In genomic region chr4:53764761-53765490, GRCh38 we compare ENCODE assay signal across 19 cellular contexts.
A peak's percentile ranks its signal among the peaks of the same experiment; 100 is the strongest.
DNase-seq lines count a peak whose midpoint lies in the region; ATAC-seq, FAIRE-seq and TF ChIP-seq lines count a peak whose summit lies in the region.
"Had no signal": no experiment of that assay in that cellular context is flagged by ENCODE, and none has a peak within 500 bp of the region (broad histone marks: within the 10 kb centered on the region; RNA-seq: fewer than 3 reads in every experiment).

No MANE protein-coding gene starts in this region.

- H3K9me3 Mint-ChIP-seq in GM23338 = peaks cover 3% of the 10 kb centered on the region; the same call in 1 of the 3 replicates
- H3K9me3 Mint-ChIP-seq in mesothelial cell of epicardium = peaks cover 16% of the 10 kb centered on the region
- peaks cover 6% of the 10 kb centered on the region for H3K9me3 Mint-ChIP-seq in type B pancreatic cell

- H3K4me1 Mint-ChIP-seq in GM23338 = no peaks in the 10 kb centered on the region
- peaks cover 41% of the 10 kb centered on the region for H3K4me1 Mint-ChIP-seq in mesothelial cell of epicardium
- peaks cover 31% of the 10 kb centered on the region for H3K4me1 Mint-ChIP-seq in type B pancreatic cell (ENCODE audit: unreplicated experiment)
- H3K4me1 Mint-ChIP-seq: activated naive CD4-positive, alpha-beta T cell treated with anti-CD3 and anti-CD28 coated beads, Interleukin-2, amount 50 U/mL, for 24 hours had no signal

- DNase-seq in GM23338 (ENCODE audit: low spot score) (no peak), choroid plexus epithelial cell (ENCODE audit: low read depth) (peak; percentile 34), mesothelial cell of epicardium (ENCODE audit: low spot score in 2 of 2, unreplicated experiment in 2 of 2) (no peak), type B pancreatic cell (ENCODE audit: extremely low spot score, unreplicated experiment) (no peak), NCI-H524 (lab: John Stamatoyannopoulos, UW) (no peak), GM12892 (ENCODE audit: insufficient read length) (no peak)
- DNase-seq: islet precursor cell; Karpas-422; mesendoderm; NCI-H1105 treated with DMSO at 0.1 percent for 48 hours; NCI-H2171 treated with DMSO at 0.1 percent for 48 hours; Peyer's patch; stimulated activated CD4-positive, alpha-beta T cell treated with anti-CD3 and anti-CD28 coated beads, Interleukin-2, amount 100 ng/mL, for 24 hours had no signal

- ATAC-seq in GM23338 = no peak
- ATAC-seq in HG03520 (IDR thresholded peaks at IDR 0.05; ENCODE audit: unreplicated experiment) = no peak
- ATAC-seq: esophagus mucosa had no signal

- H4K20me1 ChIP-seq in GM23338 (replicated peaks; ENCODE audit: insufficient read depth) = no peaks in the 10 kb centered on the region

- no peaks in the 10 kb centered on the region for H3K4me1 ChIP-seq in GM23338 (ENCODE audit: insufficient read depth)
- H3K4me1 ChIP-seq: breast epithelium, Peyer's patch, right lobe of liver had no signal

- peak overlapping the region; percentile 29; the same call in 1 of the 2 replicates for H2AFZ ChIP-seq in GM23338

- H3K4me3 Mint-ChIP-seq in GM23338 = no peak overlapping the region
- no peak overlapping the region for H3K4me3 Mint-ChIP-seq in mesothelial cell of epicardium
- H3K4me3 Mint-ChIP-seq in type B pancreatic cell = peak overlapping the region; percentile 12
- H3K4me3 Mint-ChIP-seq: activated naive CD4-positive, alpha-beta T cell treated with anti-CD3 and anti-CD28 coated beads, Interleukin-2, amount 50 U/mL, for 24 hours had no signal

- no peaks in the 10 kb centered on the region for H3K36me3 Mint-ChIP-seq in GM23338 (ENCODE audit: low read depth)
- no peaks in the 10 kb centered on the region for H3K36me3 Mint-ChIP-seq in mesothelial cell of epicardium
- H3K36me3 Mint-ChIP-seq in type B pancreatic cell = no peaks in the 10 kb centered on the region
- H3K36me3 Mint-ChIP-seq: activated naive CD4-positive, alpha-beta T cell treated with anti-CD3 and anti-CD28 coated beads, Interleukin-2, amount 50 U/mL, for 24 hours had no signal

- no peaks in the 10 kb centered on the region for H3K9me2 ChIP-seq in GM23338 (ENCODE audit: insufficient read depth)

- no peak for FAIRE-seq in GM12892 (lab: Jason Lieb, UNC)
- FAIRE-seq: H1 had no signal

- H3F3A ChIP-seq in GM23338 (replicated peaks; ENCODE audit: low read depth) = no peaks in the 10 kb centered on the region

- no peak for TF ChIP-seq POLR2A in GM12892 (IDR thresholded peaks at IDR 0.05; ENCODE audit: low read depth, low read length)

- H3K79me2 ChIP-seq in GM23338 (replicated peaks; ENCODE audit: insufficient read depth) = no peaks in the 10 kb centered on the region

- no peak overlapping the region for H3K27ac Mint-ChIP-seq in GM23338
- H3K27ac Mint-ChIP-seq in mesothelial cell of epicardium = peak overlapping the region; percentile 67
- H3K27ac Mint-ChIP-seq in type B pancreatic cell = no peak overlapping the region
- H3K27ac Mint-ChIP-seq: activated naive CD4-positive, alpha-beta T cell treated with anti-CD3 and anti-CD28 coated beads, Interleukin-2, amount 50 U/mL, for 24 hours had no signal

- H3K4me2 ChIP-seq in GM23338 = no peak overlapping the region

- H3K27me3 Mint-ChIP-seq in GM23338 (ENCODE audit: insufficient read depth, low read depth, poor library complexity) (peaks cover 2% of the 10 kb centered on the region), mesothelial cell of epicardium (ENCODE audit: low read depth) (no peaks in the 10 kb centered on the region), type B pancreatic cell (no peaks in the 10 kb centered on the region)
- H3K27me3 Mint-ChIP-seq: activated naive CD4-positive, alpha-beta T cell treated with anti-CD3 and anti-CD28 coated beads, Interleukin-2, amount 50 U/mL, for 24 hours had no signal

- no peak overlapping the region for H3K27ac ChIP-seq in GM23338 (ENCODE audit: low read depth)
- H3K27ac ChIP-seq: right lobe of liver had no signal

- H3K36me3 ChIP-seq in GM23338 (ENCODE audit: insufficient read depth) = no peaks in the 10 kb centered on the region
- H3K36me3 ChIP-seq: breast epithelium, Peyer's patch, right lobe of liver had no signal

- TF ChIP-seq CTCF in GM23338 (conservative IDR thresholded peaks at IDR 0.05; ENCODE audit: low read depth in 2 of 2) (no peak), choroid plexus epithelial cell (conservative IDR thresholded peaks at IDR 0.05; ENCODE audit: low read depth, low read length) (no peak), mesothelial cell of epicardium (IDR thresholded peaks at IDR 0.05; ENCODE audit: unreplicated experiment) (no peak), type B pancreatic cell (conservative IDR thresholded peaks at IDR 0.05) (no peak)

- no peaks in the 10 kb centered on the region for H3K27me3 ChIP-seq in GM23338 (ENCODE audit: insufficient read depth)
- H3K27me3 ChIP-seq: breast epithelium, Peyer's patch, right lobe of liver had no signal

- H3K4me3 ChIP-seq in GM23338 = no peak overlapping the region
- H3K4me3 ChIP-seq in choroid plexus epithelial cell (ENCODE audit: low read depth, low read length) = no peak overlapping the region
- H3K4me3 ChIP-seq: breast epithelium, Peyer's patch, right lobe of liver had no signal

TF ChIP-seq in GM23338, 12 proteins besides CTCF, POLR2A, EP300 and RAD21 (continues in another document):
- no peak for TF ChIP-seq POLR2AphosphoS5 (IDR thresholded peaks at IDR 0.05; ENCODE audit: low read depth)
- no peak for TF ChIP-seq STAT1 (IDR thresholded peaks at IDR 0.05; ENCODE audit: unreplicated experiment)
- TF ChIP-seq ZNF114 (CRISPR knock-in tag; IDR thresholded peaks at IDR 0.05) = no peak
- no peak for TF ChIP-seq ETS1 (IDR thresholded peaks at IDR 0.05)
- TF ChIP-seq CREB1 (CRISPR knock-in tag; IDR thresholded peaks at IDR 0.05; ENCODE audit: low read depth) = no peak
- TF ChIP-seq, protein P1, sequence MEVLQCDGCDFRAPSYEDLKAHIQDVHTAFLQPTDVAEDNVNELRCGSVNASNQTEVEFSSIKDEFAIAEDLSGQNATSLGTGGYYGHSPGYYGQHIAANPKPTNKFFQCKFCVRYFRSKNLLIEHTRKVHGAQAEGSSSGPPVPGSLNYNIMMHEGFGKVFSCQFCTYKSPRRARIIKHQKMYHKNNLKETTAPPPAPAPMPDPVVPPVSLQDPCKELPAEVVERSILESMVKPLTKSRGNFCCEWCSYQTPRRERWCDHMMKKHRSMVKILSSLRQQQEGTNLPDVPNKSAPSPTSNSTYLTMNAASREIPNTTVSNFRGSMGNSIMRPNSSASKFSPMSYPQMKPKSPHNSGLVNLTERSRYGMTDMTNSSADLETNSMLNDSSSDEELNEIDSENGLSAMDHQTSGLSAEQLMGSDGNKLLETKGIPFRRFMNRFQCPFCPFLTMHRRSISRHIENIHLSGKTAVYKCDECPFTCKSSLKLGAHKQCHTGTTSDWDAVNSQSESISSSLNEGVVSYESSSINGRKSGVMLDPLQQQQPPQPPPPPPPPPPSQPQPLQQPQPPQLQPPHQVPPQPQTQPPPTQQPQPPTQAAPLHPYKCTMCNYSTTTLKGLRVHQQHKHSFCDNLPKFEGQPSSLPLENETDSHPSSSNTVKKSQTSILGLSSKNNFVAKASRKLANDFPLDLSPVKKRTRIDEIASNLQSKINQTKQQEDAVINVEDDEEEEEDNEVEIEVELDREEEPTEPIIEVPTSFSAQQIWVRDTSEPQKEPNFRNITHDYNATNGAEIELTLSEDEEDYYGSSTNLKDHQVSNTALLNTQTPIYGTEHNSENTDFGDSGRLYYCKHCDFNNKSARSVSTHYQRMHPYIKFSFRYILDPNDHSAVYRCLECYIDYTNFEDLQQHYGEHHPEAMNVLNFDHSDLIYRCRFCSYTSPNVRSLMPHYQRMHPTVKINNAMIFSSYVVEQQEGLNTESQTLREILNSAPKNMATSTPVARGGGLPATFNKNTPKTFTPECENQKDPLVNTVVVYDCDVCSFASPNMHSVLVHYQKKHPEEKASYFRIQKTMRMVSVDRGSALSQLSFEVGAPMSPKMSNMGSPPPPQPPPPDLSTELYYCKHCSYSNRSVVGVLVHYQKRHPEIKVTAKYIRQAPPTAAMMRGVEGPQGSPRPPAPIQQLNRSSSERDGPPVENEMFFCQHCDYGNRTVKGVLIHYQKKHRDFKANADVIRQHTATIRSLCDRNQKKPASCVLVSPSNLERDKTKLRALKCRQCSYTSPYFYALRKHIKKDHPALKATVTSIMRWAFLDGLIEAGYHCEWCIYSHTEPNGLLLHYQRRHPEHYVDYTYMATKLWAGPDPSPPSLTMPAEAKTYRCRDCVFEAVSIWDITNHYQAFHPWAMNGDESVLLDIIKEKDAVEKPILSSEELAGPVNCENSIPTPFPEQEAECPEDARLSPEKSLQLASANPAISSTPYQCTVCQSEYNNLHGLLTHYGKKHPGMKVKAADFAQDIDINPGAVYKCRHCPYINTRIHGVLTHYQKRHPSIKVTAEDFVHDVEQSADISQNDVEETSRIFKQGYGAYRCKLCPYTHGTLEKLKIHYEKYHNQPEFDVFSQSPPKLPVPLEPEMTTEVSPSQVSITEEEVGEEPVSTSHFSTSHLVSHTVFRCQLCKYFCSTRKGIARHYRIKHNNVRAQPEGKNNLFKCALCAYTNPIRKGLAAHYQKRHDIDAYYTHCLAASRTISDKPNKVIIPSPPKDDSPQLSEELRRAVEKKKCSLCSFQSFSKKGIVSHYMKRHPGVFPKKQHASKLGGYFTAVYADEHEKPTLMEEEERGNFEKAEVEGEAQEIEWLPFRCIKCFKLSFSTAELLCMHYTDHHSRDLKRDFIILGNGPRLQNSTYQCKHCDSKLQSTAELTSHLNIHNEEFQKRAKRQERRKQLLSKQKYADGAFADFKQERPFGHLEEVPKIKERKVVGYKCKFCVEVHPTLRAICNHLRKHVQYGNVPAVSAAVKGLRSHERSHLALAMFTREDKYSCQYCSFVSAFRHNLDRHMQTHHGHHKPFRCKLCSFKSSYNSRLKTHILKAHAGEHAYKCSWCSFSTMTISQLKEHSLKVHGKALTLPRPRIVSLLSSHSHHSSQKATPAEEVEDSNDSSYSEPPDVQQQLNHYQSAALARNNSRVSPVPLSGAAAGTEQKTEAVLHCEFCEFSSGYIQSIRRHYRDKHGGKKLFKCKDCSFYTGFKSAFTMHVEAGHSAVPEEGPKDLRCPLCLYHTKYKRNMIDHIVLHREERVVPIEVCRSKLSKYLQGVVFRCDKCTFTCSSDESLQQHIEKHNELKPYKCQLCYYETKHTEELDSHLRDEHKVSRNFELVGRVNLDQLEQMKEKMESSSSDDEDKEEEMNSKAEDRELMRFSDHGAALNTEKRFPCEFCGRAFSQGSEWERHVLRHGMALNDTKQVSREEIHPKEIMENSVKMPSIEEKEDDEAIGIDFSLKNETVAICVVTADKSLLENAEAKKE (CRISPR knock-in tag; IDR thresholded peaks at IDR 0.05) = no peak
- TF ChIP-seq NANOG (IDR thresholded peaks at IDR 0.05; ENCODE audit: borderline replicate concordance) = no peak
